In genomic region chr11:67996622-67997459, GRCh38 we compare ENCODE assay signal across 1 cellular context.
TF ChIP-seq lines count a peak whose summit lies in the region.

No MANE protein-coding gene starts in this region.

TF ChIP-seq in IMR-90, 13 proteins besides CTCF, POLR2A, EP300 and RAD21:
- TF ChIP-seq USF2 (IDR thresholded peaks at IDR 0.05; ENCODE audit: low read depth, low read length), result peak; percentile 80
- TF ChIP-seq BHLHE40 (IDR thresholded peaks at IDR 0.05; ENCODE audit: low read depth, low read length), result no peak
- TF ChIP-seq RFX5 (IDR thresholded peaks at IDR 0.05; ENCODE audit: low read depth, low read length), result no peak
- TF ChIP-seq FOS (IDR thresholded peaks at IDR 0.05; ENCODE audit: low read depth, low read length), result no peak
TF ChIP-seq in IMR-90: peak in this region for 1.
